23 cellular contexts compared by ENCODE assay signal in genomic region chr2:24478243-24478642, GRCh38. TPM values are rescaled to one million over a fixed set of nuclear protein-coding genes. Genes with fewer than 3 reads are reported as not detected.
DNase-seq lines count a peak whose midpoint lies in the region; ATAC-seq, FAIRE-seq and TF ChIP-seq lines count a peak whose summit lies in the region.
"Had no signal": no experiment of that assay in that cellular context is flagged by ENCODE, and none has a peak within 500 bp of the region (broad histone marks: within the 10 kb centered on the region; RNA-seq: fewer than 3 reads in every experiment).

No MANE protein-coding gene starts in this region.

- no peak for TF ChIP-seq POLR2A in K562 (conservative IDR thresholded peaks at IDR 0.05)

- H3K79me2 ChIP-seq in K562 (ENCODE audit: control insufficient read depth, insufficient read depth, low read length): no peaks in the 10 kb centered on the region
- no peaks in the 10 kb centered on the region for H3K79me2 ChIP-seq in trophoblast cell (ENCODE audit: control insufficient read depth, insufficient read depth, low read length, poor library complexity)

- no peak overlapping the region for H3K9ac ChIP-seq in K562 (ENCODE audit: insufficient read depth in 1 of 2, low read depth in 2 of 2, low read length in 2 of 2)
- no peak overlapping the region for H3K9ac ChIP-seq in trophoblast cell (ENCODE audit: low read length)
- H3K9ac ChIP-seq: BLaER1 had no signal

- H3K4me2 ChIP-seq in K562 (ENCODE audit: insufficient read depth, low read length): no peak overlapping the region
- H3K4me2 ChIP-seq in trophoblast cell (ENCODE audit: low read length): no peak overlapping the region
- H3K4me2 ChIP-seq: BLaER1, GM23338 had no signal

- CTCF ChIA-PET in K562 (lab: Yijun Ruan, JAX; ENCODE audit: low intra/inter-chr PET ratio): no interaction called here

- no peak overlapping the region for H2BK120ac ChIP-seq in trophoblast cell (ENCODE audit: insufficient read depth, low read length, poor library complexity)

- no peak overlapping the region for H2BK12ac ChIP-seq in trophoblast cell (ENCODE audit: low read length)

- no peak overlapping the region for H3K4ac ChIP-seq in trophoblast cell (ENCODE audit: low read depth, low read length)

- H2AK5ac ChIP-seq in trophoblast cell (ENCODE audit: low read length): no peak overlapping the region

- no peaks in the 10 kb centered on the region for H3K79me1 ChIP-seq in trophoblast cell (ENCODE audit: low read length)

- H3K18ac ChIP-seq in trophoblast cell (ENCODE audit: low read length): no peak overlapping the region

- no peak for TF ChIP-seq RAD21 in K562 (CRISPR knock-in tag; conservative IDR thresholded peaks at IDR 0.05 in 1 of 2, IDR thresholded peaks at IDR 0.05 in 1 of 2)

- H3K27ac ChIP-seq in K562 (ENCODE audit: extremely low read depth, low read depth, low read length) (no peak overlapping the region), trophoblast cell (ENCODE audit: low read depth, low read length) (no peak overlapping the region)
- H3K27ac ChIP-seq: 22Rv1, BLaER1, C4-2B had no signal

- H4K12ac ChIP-seq in trophoblast cell (ENCODE audit: low read depth, low read length): no peak overlapping the region

- no peak overlapping the region for H4K8ac ChIP-seq in trophoblast cell (ENCODE audit: low read depth, low read length)

- no peak overlapping the region for H2BK5ac ChIP-seq in trophoblast cell (ENCODE audit: low read depth, low read length, poor library complexity)

- H3K23ac ChIP-seq in trophoblast cell (ENCODE audit: low read length): no peak overlapping the region

- H3K27me3 ChIP-seq in K562 (ENCODE audit: control insufficient read depth in 2 of 2, insufficient read depth in 2 of 2, low read length in 2 of 2): no peaks in the 10 kb centered on the region
- H3K27me3 ChIP-seq in trophoblast cell (ENCODE audit: insufficient read depth, low read length): no peaks in the 10 kb centered on the region
- H3K27me3 ChIP-seq: BLaER1 had no signal

- H3K9me1 ChIP-seq in K562 (ENCODE audit: control insufficient read depth, insufficient read depth, low read length): no peaks in the 10 kb centered on the region

- no peak for TF ChIP-seq EP300 in K562 (IDR thresholded peaks at IDR 0.05; ENCODE audit: low read length)

- DNase-seq in NCI-H82 (lab: John Stamatoyannopoulos, UW) (peak; percentile 52), NCI-H82 treated with DMSO at 0.1 percent for 48 hours (lab: John Stamatoyannopoulos, UW; ENCODE audit: unreplicated experiment) (no peak), K562 (ENCODE audit: extremely low read depth in 1 of 4, low spot score in 3 of 4) (no peak), SIG-M5 treated with dmso at 0.1 percent for 504 hours (lab: John Stamatoyannopoulos, UW; ENCODE audit: unreplicated experiment) (no peak), trophoblast cell (no peak)
- DNase-seq: Caco-2; CD4-positive, CD25-positive, alpha-beta regulatory T cell; CD8-positive, alpha-beta T cell; DMS 273 treated with DMSO at 0.1 percent for 48 hours; DMS79; EL; GDM1; H9 had no signal

- no peak for TF ChIP-seq CTCF in K562 (IDR thresholded peaks at IDR 0.05 in 2 of 3, conservative IDR thresholded peaks at IDR 0.05 in 1 of 3; ENCODE audit: insufficient read depth in 2 of 3, low read depth in 1 of 3, low read length in 3 of 3)

- H2AFZ ChIP-seq in K562 (ENCODE audit: low read depth, low read length) (peak overlapping the region; percentile 58), trophoblast cell (ENCODE audit: insufficient read depth, low read length, poor library complexity) (no peak overlapping the region)

- H3K36me3 ChIP-seq in K562 (ENCODE audit: control insufficient read depth, insufficient read depth, low read length) (no peaks in the 10 kb centered on the region), trophoblast cell (ENCODE audit: control insufficient read depth in 1 of 2, insufficient read depth in 2 of 2, low read length in 2 of 2) (no peaks in the 10 kb centered on the region)
- H3K36me3 ChIP-seq: BLaER1 had no signal

- ATAC-seq in K562: peak; percentile 17
- peak; percentile 76 for ATAC-seq in esophagus mucosa
- ATAC-seq in GM19324 (IDR thresholded peaks at IDR 0.05; ENCODE audit: low FRiP score, unreplicated experiment): no peak
- ATAC-seq: CD8-positive, alpha-beta T cell; GM12878; GM23338; HCT116 had no signal

- H3K9me3 ChIP-seq in K562 (replicated peaks; ENCODE audit: control insufficient read depth, insufficient read depth, low read depth, low read length): 0 out of 2 replicates have a peak, but pooled peaks cover 3% of the 10 kb centered on the region
- H3K9me3 ChIP-seq in trophoblast cell (ENCODE audit: insufficient read depth, low read depth, low read length): no peaks in the 10 kb centered on the region
- H3K9me3 ChIP-seq: Caco-2 had no signal

- no TSS peak for BruUV-seq in K562 (replicated peaks; lab: Mats Ljungman, UMichigan)

- intact Hi-C loops in K562 (cut with micrococcal nuclease): loop anchor here (5.0 kb wide), 1 partner anchor 56 kb away; no protein-coding TSS in a partner anchor

- no peaks in the 10 kb centered on the region for H4K20me1 ChIP-seq in K562 (replicated peaks; ENCODE audit: control insufficient read depth, insufficient read depth, low read length)
- H4K20me1 ChIP-seq: BLaER1 had no signal

- in situ Hi-C loops in K562 (cut with MboI): no loop called here

- H4K91ac ChIP-seq in trophoblast cell (ENCODE audit: low read depth, low read length): no peak overlapping the region

- WGBS in K562 (ENCODE audit: insufficient coverage, low coverage, missing lambda C conversion rate): 25% methylated on average over 3 of the region's 3 CpGs
- no CpG with 5 or more reads among the region's 3 CpGs for WGBS in trophoblast cell (ENCODE audit: extremely low coverage, insufficient coverage, insufficient read length)

- H3K14ac ChIP-seq in trophoblast cell (ENCODE audit: low read length): no peak overlapping the region

- H3K4me3 ChIP-seq in K562: no peak overlapping the region
- no peak overlapping the region for H3K4me3 ChIP-seq in trophoblast cell (ENCODE audit: low read depth, low read length)
- H3K4me3 ChIP-seq: BLaER1, GM12878, GM23338 had no signal

- FAIRE-seq in K562 (lab: Jason Lieb, UNC): no peak
- FAIRE-seq: A204.1, GM12878, GM19239 had no signal

- POLR2A ChIA-PET in K562 (lab: Yijun Ruan, JAX): no interaction called here

- H3K4me1 ChIP-seq in K562 (replicated peaks in 1 of 2; ENCODE audit: control insufficient read depth in 2 of 2, insufficient read depth in 2 of 2, low read length in 2 of 2) (peaks cover 11 to 18% of the 10 kb centered on the region in 2 experiments; a peak in 3 of 5 replicates), trophoblast cell (ENCODE audit: control insufficient read depth in 1 of 2, insufficient read depth in 2 of 2, low read length in 2 of 2) (no peaks in the 10 kb centered on the region)
- H3K4me1 ChIP-seq: BLaER1 had no signal

TF ChIP-seq in K562, 482 proteins besides CTCF, POLR2A, EP300 and RAD21:
- TF ChIP-seq TBL1XR1 (IDR thresholded peaks at IDR 0.05; ENCODE audit: low read length in 2 of 2) (no peak), ZNF263 (CRISPR knock-in tag; IDR thresholded peaks at IDR 0.05; ENCODE audit: borderline replicate concordance) (no peak), MTA1 (IDR thresholded peaks at IDR 0.05; ENCODE audit: borderline replicate concordance) (no peak), ZFP30 (CRISPR knock-in tag; IDR thresholded peaks at IDR 0.05; ENCODE audit: borderline replicate concordance) (no peak), ZNF134 (CRISPR knock-in tag; conservative IDR thresholded peaks at IDR 0.05) (no peak), SIN3A (IDR thresholded peaks at IDR 0.05; ENCODE audit: borderline replicate concordance in 2 of 2, control insufficient read depth in 1 of 2, low read depth in 2 of 2, low read length in 2 of 2) (no peak), XRCC4 (IDR thresholded peaks at IDR 0.05; ENCODE audit: extremely low read depth, insufficient read depth, insufficient read length) (no peak), ZNF583 (CRISPR knock-in tag; IDR thresholded peaks at IDR 0.05) (no peak), MEF2A (IDR thresholded peaks at IDR 0.05; ENCODE audit: control insufficient read depth, low read depth, low read length) (no peak), FIP1L1 (IDR thresholded peaks at IDR 0.05; ENCODE audit: low read depth, low read length, poor library complexity, severe bottlenecking) (no peak), NFE2 (IDR thresholded peaks at IDR 0.05; ENCODE audit: low read depth) (no peak), SAP30 (IDR thresholded peaks at IDR 0.05; ENCODE audit: borderline replicate concordance, insufficient read depth, low read depth, low read length, poor library complexity, severe bottlenecking) (no peak), ERF (CRISPR knock-in tag; IDR thresholded peaks at IDR 0.05) (no peak), FOSL1 (tag; conservative IDR thresholded peaks at IDR 0.05) (no peak), PHB (CRISPR knock-in tag; IDR thresholded peaks at IDR 0.05) (no peak), PHF21A (IDR thresholded peaks at IDR 0.05; ENCODE audit: borderline replicate concordance, low read depth) (no peak)

RNA-seq across cellular contexts. Expression of gene NCOA1, which starts 12.8 kb away (rescaled TPM):
- 51.3 and 140 TPM in 2 replicates for total RNA-seq in K562 (2011; cell fraction: chromatin; rRNA removed; ENCODE audit: low replicate concordance)
- 21.5 and 31.2 TPM in 2 replicates for total RNA-seq in K562 (2011; cell fraction: nucleolus; rRNA removed)
- 55.1 and 80.0 TPM in 2 replicates for total RNA-seq in K562 (2011; cell fraction: nucleoplasm; rRNA removed)
- total RNA-seq in K562 (2014; rRNA removed): 8.3 and 12.2 TPM in 2 replicates
- 19.4 and 20.3 TPM in 2 replicates for total RNA-seq in K562 (2014; rRNA removed; fragmentation: Illumina TruSeq; extraction: Trizol)
- 19.9 TPM in 2 replicates for total RNA-seq in K562 (2015; rRNA removed; fragmentation: Illumina TruSeq; extraction: Trizol)
- total RNA-seq in K562 (2021): 16.2 and 17.0 TPM in 2 replicates
- polyA plus RNA-seq in K562 (2011; rRNA removed): 22.2 and 25.7 TPM in 2 replicates
- polyA plus RNA-seq in K562 (2011; cell fraction: cytosol; rRNA removed): 12.8 and 15.5 TPM in 2 replicates
- 23.6 and 27.1 TPM in 2 replicates for polyA plus RNA-seq in K562 (2011; cell fraction: nucleus; rRNA removed)
- polyA plus RNA-seq in K562 (2012): 12.6 and 12.9 TPM in 2 replicates
- polyA plus RNA-seq in K562 (2014; fragmentation: Illumina TruSeq; extraction: Trizol): 17.4 and 19.7 TPM in 2 replicates
- 1 to 10 TPM; 4.9 to 6.2 TPM for polyA plus RNA-seq in K562 (2014; fragmentation: Nextera tagmentation; extraction: Ambion mirVana)
- 9.4 and 10.8 TPM in 2 replicates for polyA plus RNA-seq in K562 (2014; rRNA removed)
- 67.5 and 67.7 TPM in 2 replicates for polyA minus RNA-seq in K562 (2011; rRNA and poly(A)+ RNA removed)
- polyA minus RNA-seq in K562 (2011; cell fraction: cytosol; rRNA and poly(A)+ RNA removed): 14.5 and 23.9 TPM in 2 replicates
- 40.3 and 55.5 TPM in 2 replicates for polyA minus RNA-seq in K562 (2011; cell fraction: nucleus; rRNA and poly(A)+ RNA removed)
- total RNA-seq in esophagus mucosa: 27.9 TPM
- 7.5 and 8.1 TPM in 2 replicates for polyA plus RNA-seq in trophoblast cell (2013)
